1 cellular context compared by ENCODE assay signal in genomic region chr7:604884-605531, GRCh38.
TF ChIP-seq lines count a peak whose summit lies in the region.

No MANE protein-coding gene starts in this region.

TF ChIP-seq in K562, 482 proteins besides CTCF, POLR2A, EP300 and RAD21 (continued from another document and continues in another):
- TF ChIP-seq CHAMP1 (IDR thresholded peaks at IDR 0.05): no peak
- no peak for TF ChIP-seq GTF2A2 (tag; IDR thresholded peaks at IDR 0.05)
- peak; percentile 57 for TF ChIP-seq CREM (IDR thresholded peaks at IDR 0.05; ENCODE audit: low read depth)
- no peak for TF ChIP-seq RBBP5 (IDR thresholded peaks at IDR 0.05; ENCODE audit: borderline replicate concordance, insufficient read depth, low read length, poor library complexity, severe bottlenecking)
- TF ChIP-seq HINFP (tag; conservative IDR thresholded peaks at IDR 0.05; ENCODE audit: low read depth): no peak
- no peak for TF ChIP-seq ZNF224 (CRISPR knock-in tag; IDR thresholded peaks at IDR 0.05)
- TF ChIP-seq E2F1 (CRISPR knock-in tag; IDR thresholded peaks at IDR 0.05): no peak
- peak; percentile 63; the same call in 1 of the 2 replicates for TF ChIP-seq KLF10 (CRISPR knock-in tag; IDR thresholded peaks at IDR 0.05)
- peak; percentile 11; the same call in 1 of the 2 replicates for TF ChIP-seq SMAD4 (CRISPR knock-in tag; conservative IDR thresholded peaks at IDR 0.05)
- TF ChIP-seq KHSRP (IDR thresholded peaks at IDR 0.05): no peak
- TF ChIP-seq NELFE (IDR thresholded peaks at IDR 0.05; ENCODE audit: insufficient read depth, insufficient read length): no peak
- no peak for TF ChIP-seq ETS2 (tag; IDR thresholded peaks at IDR 0.05; ENCODE audit: borderline replicate concordance, poor library complexity, severe bottlenecking)
- TF ChIP-seq ZNF23 (CRISPR knock-in tag; IDR thresholded peaks at IDR 0.05): no peak
- TF ChIP-seq SRSF3 (IDR thresholded peaks at IDR 0.05; ENCODE audit: insufficient read depth, low read length): peak; percentile 77; the same call in 1 of the 2 replicates
- peak; percentile 52; the same call in 1 of the 2 replicates for TF ChIP-seq STAT5A (IDR thresholded peaks at IDR 0.05; ENCODE audit: borderline replicate concordance, low read length)
- TF ChIP-seq BRF2 (IDR thresholded peaks at IDR 0.05; ENCODE audit: borderline replicate concordance, insufficient read depth, insufficient read length): no peak
- TF ChIP-seq ZNF347 (CRISPR knock-in tag; IDR thresholded peaks at IDR 0.05; ENCODE audit: low read depth): no peak
- no peak for TF ChIP-seq E4F1 (CRISPR knock-in tag; IDR thresholded peaks at IDR 0.05; ENCODE audit: borderline replicate concordance)
- TF ChIP-seq ATF2 (CRISPR knock-in tag; IDR thresholded peaks at IDR 0.05): peak; percentile 84; the same call in 1 of the 2 replicates
- TF ChIP-seq SAP30 (IDR thresholded peaks at IDR 0.05; ENCODE audit: borderline replicate concordance, insufficient read depth, low read depth, low read length, poor library complexity, severe bottlenecking): no peak
- no peak for TF ChIP-seq HMGN3 (IDR thresholded peaks at IDR 0.05; ENCODE audit: borderline replicate concordance, extremely low read depth, insufficient read length, low read depth, low read length)
- TF ChIP-seq ID3 (CRISPR knock-in tag; IDR thresholded peaks at IDR 0.05): no peak
- TF ChIP-seq ID3 (tag; IDR thresholded peaks at IDR 0.05): peak; percentile 71; the same call in 1 of the 2 replicates
- peak; percentile 62; the same call in 1 of the 2 replicates for TF ChIP-seq ZC3H4 (CRISPR knock-in tag; IDR thresholded peaks at IDR 0.05; ENCODE audit: borderline replicate concordance)
- no peak for TF ChIP-seq MED1 (CRISPR knock-in tag; IDR thresholded peaks at IDR 0.05; ENCODE audit: borderline replicate concordance)
- TF ChIP-seq MTF1 (CRISPR knock-in tag; IDR thresholded peaks at IDR 0.05; ENCODE audit: borderline replicate concordance): no peak
- TF ChIP-seq ETV6 (IDR thresholded peaks at IDR 0.05; ENCODE audit: borderline replicate concordance in 1 of 2, low read depth in 2 of 2, low read length in 1 of 2): no peak
- TF ChIP-seq ETV6 (CRISPR knock-in tag; IDR thresholded peaks at IDR 0.05; ENCODE audit: borderline replicate concordance): no peak
- TF ChIP-seq KDM4B (IDR thresholded peaks at IDR 0.05; ENCODE audit: borderline replicate concordance in 2 of 2, low read depth in 1 of 2): no peak
- TF ChIP-seq ARHGAP35 (IDR thresholded peaks at IDR 0.05; ENCODE audit: partially characterized antibody): peak; percentile 25
- TF ChIP-seq TGIF2 (CRISPR knock-in tag; IDR thresholded peaks at IDR 0.05): no peak
- no peak for TF ChIP-seq CBFA2T3 (IDR thresholded peaks at IDR 0.05)
- TF ChIP-seq BCLAF1 (IDR thresholded peaks at IDR 0.05; ENCODE audit: borderline replicate concordance in 1 of 2, control insufficient read depth in 1 of 2, low read depth in 2 of 2, low read length in 1 of 2): no peak
- TF ChIP-seq AFF1 (IDR thresholded peaks at IDR 0.05; ENCODE audit: low read depth in 1 of 2, partially characterized antibody in 2 of 2): no peak
- no peak for TF ChIP-seq ZNF282 (CRISPR knock-in tag; IDR thresholded peaks at IDR 0.05)
- TF ChIP-seq TEAD1 (CRISPR knock-in tag; IDR thresholded peaks at IDR 0.05): 0 out of 4 replicates have a peak, but pooled peaks of 1 of the 2 experiments have one; percentile 13
